In genomic region chr9:134826336-134827246, GRCh38 we compare ENCODE assay signal across 1 cellular context.
TF ChIP-seq lines count a peak whose summit lies in the region.

No MANE protein-coding gene starts in this region.

TF ChIP-seq in H1, 55 proteins besides CTCF, POLR2A, EP300 and RAD21:
- TF ChIP-seq POLR2AphosphoS5 (IDR thresholded peaks at IDR 0.05; ENCODE audit: low read depth, low read length): no peak
- no peak for TF ChIP-seq POU5F1 (IDR thresholded peaks at IDR 0.05; ENCODE audit: low read depth, low read length)
- TF ChIP-seq CEBPB (IDR thresholded peaks at IDR 0.05; ENCODE audit: low read depth, low read length): no peak
- TF ChIP-seq CREB1 (IDR thresholded peaks at IDR 0.05): no peak
- TF ChIP-seq TBP (IDR thresholded peaks at IDR 0.05; ENCODE audit: low read depth, low read length): no peak
